In genomic region chr4:17576932-17577659, GRCh38 we compare ENCODE assay signal across 8 cellular contexts. TPM values are rescaled to one million over a fixed set of nuclear protein-coding genes. Genes with fewer than 3 reads are reported as not detected.
DNase-seq lines count a peak whose midpoint lies in the region; ATAC-seq, FAIRE-seq and TF ChIP-seq lines count a peak whose summit lies in the region.

Gene LAP3, plus strand, starts transcription at chr4:17577198. Its CDS starts 268 bp downstream, at chr4:17577466.

- peak; percentile 89 to 92 for TF ChIP-seq POLR2A in HepG2 (IDR thresholded peaks at IDR 0.05; ENCODE audit: insufficient read depth in 1 of 2, low read depth in 2 of 2, low read length in 2 of 2)

- DNase-seq in NCI-H748 treated with DMSO at 0.1 percent for 48 hours (lab: John Stamatoyannopoulos, UW) (peak; percentile 73), dermis microvascular lymphatic vessel endothelial cell (ENCODE audit: low read depth in 2 of 2) (peak; percentile 83 to 96), HepG2 (ENCODE audit: low spot score) (peak; percentile 90)
- DNase-seq in activated CD4-positive, alpha-beta T cell treated with anti-CD3 and anti-CD28 coated beads, Interleukin-2, amount 50 U/mL, for 48 hours: peak; percentile 99
- DNase-seq in stimulated activated CD4-positive, alpha-beta T cell treated with anti-CD3 and anti-CD28 coated beads, Interleukin-4, amount 100 ng/mL, for 1 hour: peak; percentile 98

- TF ChIP-seq RAD21 in HepG2 (CRISPR knock-in tag; IDR thresholded peaks at IDR 0.05): peak; percentile 43

- ATAC-seq in GM19372 (IDR thresholded peaks at IDR 0.05; ENCODE audit: low read depth, unreplicated experiment): peak; percentile 79
- peak; percentile 71 for ATAC-seq in HG03558 (IDR thresholded peaks at IDR 0.05; ENCODE audit: extremely low read depth, unreplicated experiment)
- ATAC-seq in HepG2: peak; percentile 94

- CTCF ChIA-PET in HepG2 (lab: Yijun Ruan, JAX; ENCODE audit: low intra/inter-chr PET ratio, low total read pairs): interaction anchor here (1.5 kb wide), 1 partner anchor 28 kb away, joined by 5 read pairs; no protein-coding TSS in a partner anchor

- no peaks in the 10 kb centered on the region for H3K9me3 ChIP-seq in HepG2 (ENCODE audit: low read length)

- TF ChIP-seq CTCF in C4-2B (conservative IDR thresholded peaks at IDR 0.05) (no peak), HepG2 (CRISPR knock-in tag; IDR thresholded peaks at IDR 0.05) (peak; percentile 18; the same call in 1 of the 2 replicates)

- intact Hi-C loops in HepG2 (cut with micrococcal nuclease; ENCODE audit: unreplicated experiment): loop anchor here (1.0 to 2.0 kb wide), 3 partner anchors 18 to 38 kb away; partner anchors contain the start of gene MED28

- peaks cover 3 to 26% of the 10 kb centered on the region in 2 experiments for H3K36me3 ChIP-seq in HepG2 (replicated peaks in 1 of 2; ENCODE audit: control insufficient read depth in 1 of 2, insufficient read depth in 2 of 2, low read length in 2 of 2)

- peak within 1 kb of the TSS; percentile 85 for H3K4me2 ChIP-seq in HepG2 (ENCODE audit: low read depth, low read length)

- peaks cover 63% of the 10 kb centered on the region for H3K4me1 ChIP-seq in HepG2 (ENCODE audit: insufficient read depth, low read length)

- H3K4me3 ChIP-seq in HepG2 (replicated peaks in 1 of 3; ENCODE audit: insufficient read depth in 1 of 3, low read depth in 2 of 3, low read length in 3 of 3): peak within 1 kb of the TSS; percentile 87 to 91 (median 91)

- peaks cover 28% of the 10 kb centered on the region for H3K79me2 ChIP-seq in HepG2 (ENCODE audit: insufficient read depth, low read length)

- in situ Hi-C loops in HepG2 (cut with HindIII; ENCODE audit: extremely low pct_ligation_motif_present, low pct_unique_long_range_greater_than_20kb): no loop called here

- H3K27ac ChIP-seq in C4-2B: peak within 1 kb of the TSS; percentile 89
- H3K27ac ChIP-seq in HepG2 (ENCODE audit: extremely low read length, insufficient read depth, low read length): peak within 1 kb of the TSS; percentile 75

- WGBS in HepG2 (ENCODE audit: low lambda C conversion rate): under 1% methylated on average over 16 of the region's 90 CpGs

- TF ChIP-seq EP300 in HepG2 (IDR thresholded peaks at IDR 0.05; ENCODE audit: low read depth in 2 of 2, low read length in 2 of 2) (no peak), HepG2 (CRISPR knock-in tag; IDR thresholded peaks at IDR 0.05; ENCODE audit: borderline replicate concordance) (no peak; the same call in 1 of the 2 replicates)

- H3K9ac ChIP-seq in HepG2 (ENCODE audit: insufficient read depth, low read depth, low read length): peak within 1 kb of the TSS; percentile 87

- no TSS peak for BruUV-seq in HepG2 (replicated peaks; lab: Mats Ljungman, UMichigan)

- H3K27me3 ChIP-seq in HepG2 (ENCODE audit: control insufficient read depth in 1 of 2, insufficient read depth in 2 of 2, low read length in 2 of 2): no peaks in the 10 kb centered on the region; a peak in 1 of 5 replicates

- POLR2A ChIA-PET in HepG2 (lab: Yijun Ruan, JAX): interaction anchor here (0.8 to 2.7 kb wide), 9 partner anchors 10 to 42 kb away, joined by 3 to 49 read pairs (median 6); partner anchors contain the start of gene MED28

- no peak within 1 kb of the TSS for H2AFZ ChIP-seq in HepG2 (ENCODE audit: low read length)

- H4K20me1 ChIP-seq in HepG2 (ENCODE audit: insufficient read depth, low read length): no peaks in the 10 kb centered on the region

- FAIRE-seq in HepG2 (lab: Jason Lieb, UNC): peak; percentile 68

TF ChIP-seq in HepG2, 621 proteins besides CTCF, POLR2A, EP300 and RAD21 (continues in another document):
- peak; percentile 52; the same call in 1 of the 2 replicates for TF ChIP-seq MTERF4 (CRISPR knock-in tag; IDR thresholded peaks at IDR 0.05)
- peak; percentile 47 for TF ChIP-seq XRCC5 (optimal IDR thresholded peaks at IDR 0.05; ENCODE audit: low read length)
- no peak for TF ChIP-seq PAWR (CRISPR knock-in tag; IDR thresholded peaks at IDR 0.05; ENCODE audit: borderline replicate concordance)
- TF ChIP-seq TFDP1 (CRISPR knock-in tag; IDR thresholded peaks at IDR 0.05; ENCODE audit: borderline replicate concordance): peak; percentile 97
- TF ChIP-seq ZNF577 (CRISPR knock-in tag; IDR thresholded peaks at IDR 0.05; ENCODE audit: borderline replicate concordance, low read depth): no peak
- TF ChIP-seq TRAFD1 (CRISPR knock-in tag; IDR thresholded peaks at IDR 0.05; ENCODE audit: borderline replicate concordance): no peak
- TF ChIP-seq GABPA (IDR thresholded peaks at IDR 0.05; ENCODE audit: low read depth, low read length): peak; percentile 72
- TF ChIP-seq GABPA (CRISPR knock-in tag; IDR thresholded peaks at IDR 0.05; ENCODE audit: low read depth): peak; percentile 69
- peak; percentile 69; the same call in 1 of the 2 replicates for TF ChIP-seq ZNF430 (CRISPR knock-in tag; IDR thresholded peaks at IDR 0.05)
- no peak for TF ChIP-seq ZNF781 (CRISPR knock-in tag; IDR thresholded peaks at IDR 0.05; ENCODE audit: borderline replicate concordance, not compliant biosample characterization)
- TF ChIP-seq ZNF557 (CRISPR knock-in tag; IDR thresholded peaks at IDR 0.05): no peak
- TF ChIP-seq ZNF605 (CRISPR knock-in tag; IDR thresholded peaks at IDR 0.05): peak; percentile 47; the same call in 1 of the 2 replicates
- TF ChIP-seq ZNF331 (CRISPR knock-in tag; IDR thresholded peaks at IDR 0.05): peak; percentile 72
- no peak for TF ChIP-seq SCMH1 (CRISPR knock-in tag; IDR thresholded peaks at IDR 0.05; ENCODE audit: borderline replicate concordance)
- TF ChIP-seq SMAD9 (CRISPR knock-in tag; IDR thresholded peaks at IDR 0.05): no peak

RNA-seq across cellular contexts. Expression of gene LAP3, which starts in this region (rescaled TPM):
- total RNA-seq in dermis microvascular lymphatic vessel endothelial cell: 92.7 and 125 TPM in 2 replicates
- total RNA-seq in HepG2 (2016; rRNA removed; fragmentation: Illumina TruSeq; extraction: Trizol): 125 and 177 TPM in 2 replicates
- 15.4 and 16.0 TPM in 2 replicates for total RNA-seq in HepG2 (2016; cell fraction: cytosol; rRNA removed; fragmentation: Illumina TruSeq; extraction: Trizol; ENCODE audit: low read depth)
- total RNA-seq in HepG2 (2016; cell fraction: insoluble cytoplasmic fraction; rRNA removed; fragmentation: Illumina TruSeq; extraction: Trizol): 126 and 179 TPM in 2 replicates
- 26.0 and 30.3 TPM in 2 replicates for total RNA-seq in HepG2 (2016; cell fraction: membrane; rRNA removed; fragmentation: Illumina TruSeq; extraction: Trizol)
- total RNA-seq in HepG2 (2016; cell fraction: nucleus; rRNA removed; fragmentation: Illumina TruSeq; extraction: Trizol): 64.4 and 68.5 TPM in 2 replicates
- polyA plus RNA-seq in HepG2 (2011; rRNA removed): 90.5 and 106 TPM in 2 replicates
- 74.5 and 100 TPM in 2 replicates for polyA plus RNA-seq in HepG2 (2011; cell fraction: cytosol; rRNA removed)
- 37.3 and 46.1 TPM in 2 replicates for polyA plus RNA-seq in HepG2 (2011; cell fraction: nucleus; rRNA removed)
- 128 and 190 TPM in 2 replicates for polyA plus RNA-seq in HepG2 (2012)
- 10.5 and 11.8 TPM in 2 replicates for polyA plus RNA-seq in HepG2 (2016; cell fraction: cytosol; fragmentation: Illumina TruSeq; extraction: Trizol; ENCODE audit: low read depth)
- 153 and 156 TPM in 2 replicates for polyA plus RNA-seq in HepG2 (2016; cell fraction: insoluble cytoplasmic fraction; fragmentation: Illumina TruSeq; extraction: Trizol; ENCODE audit: low read depth)
- polyA plus RNA-seq in HepG2 (2016; cell fraction: membrane; fragmentation: Illumina TruSeq; extraction: Trizol; ENCODE audit: low read depth): 17.8 and 21.9 TPM in 2 replicates
- 62.6 and 62.9 TPM in 2 replicates for polyA plus RNA-seq in HepG2 (2016; cell fraction: nucleus; fragmentation: Illumina TruSeq; extraction: Trizol; ENCODE audit: insufficient read depth, low read depth)
- polyA minus RNA-seq in HepG2 (2011; rRNA and poly(A)+ RNA removed; ENCODE audit: low replicate concordance): 16.6 and 36.0 TPM in 2 replicates
- 59.6 and 67.2 TPM in 2 replicates for polyA minus RNA-seq in HepG2 (2011; cell fraction: cytosol; rRNA and poly(A)+ RNA removed)
- 98.4 and 124 TPM in 2 replicates for polyA minus RNA-seq in HepG2 (2011; cell fraction: nucleus; rRNA and poly(A)+ RNA removed)

Comparison
In these comparisons a context has a peak if more than half of its experiments do, and no peak if none do; other contexts are left out.
1. Peak in every context shown above with its lines: DNase-seq, ATAC-seq, H3K4me3 ChIP-seq and H3K27ac ChIP-seq.